Comparison of ENCODE assay signal across 24 cellular contexts in genomic region chr3:131114201-131114600, GRCh38.
"Had no signal": no experiment of that assay in that cellular context is flagged by ENCODE, and none has a peak within 500 bp of the region (broad histone marks: within the 10 kb centered on the region; RNA-seq: fewer than 3 reads in every experiment).

No MANE protein-coding gene starts in this region.

- H3K27ac ChIP-seq: adrenal gland, breast epithelium, Peyer's patch, RWPE1, SJCRH30 had no signal

- H3K4me1 ChIP-seq: adrenal gland, breast epithelium, Peyer's patch had no signal

- H3K36me3 ChIP-seq: adrenal gland, breast epithelium, Peyer's patch, SJCRH30 had no signal

- DNase-seq: activated CD4-positive, alpha-beta T cell treated with anti-CD3 and anti-CD28 coated beads for 48 hours; activated CD4-positive, alpha-beta T cell treated with anti-CD3 and anti-CD28 coated beads, Interleukin-2, amount 50 U/mL, for 4 hours; activated CD4-positive, CD25-positive, alpha-beta regulatory T cell treated with anti-CD3 and anti-CD28 coated beads, Interleukin-2, amount 50 U/mL, for 72 hours; activated CD8-positive, alpha-beta memory T cell treated with anti-CD3 and anti-CD28 coated beads, Interleukin-2, amount 50 U/mL, for 48 hours; activated CD8-positive, alpha-beta T cell treated with anti-CD3 and anti-CD28 coated beads, Interleukin-2, amount 10 ng/mL, durations not matched to agents 7 days and 5 days; activated naive CD4-positive, alpha-beta T cell treated with anti-CD3 and anti-CD28 coated beads, Interleukin-2, amount 50 U/mL, for 16 hours; activated naive CD8-positive, alpha-beta T cell treated with anti-CD3 and anti-CD28 coated beads, Interleukin-2, amount 10 ng/mL, durations not matched to agents 7 days and 5 days; activated T-cell treated with anti-CD3 and anti-CD28 coated beads, Interleukin-2, amount 50 U/mL, for 1 hour; adrenal gland; anterior cingulate cortex; Karpas-422; MM.1S; NCI-H1105 treated with DMSO at 0.1 percent for 48 hours; NCI-H1436 treated with DMSO at 0.1 percent for 48 hours; NCI-H187; NCI-H2081; NCI-H510A treated with DMSO at 0.1 percent for 48 hours; Peyer's patch; Right ventricle myocardium superior; SW 1271 had no signal

- H3K27me3 ChIP-seq: adrenal gland, breast epithelium, Peyer's patch, SJCRH30 had no signal

- H3K9me3 ChIP-seq: adrenal gland, breast epithelium, Peyer's patch, SJCRH30 had no signal

- H3K4me3 ChIP-seq: adrenal gland, breast epithelium, K562, Peyer's patch, SJCRH30 had no signal
